In genomic region chr16:72211085-72211484, GRCh38 we compare ENCODE assay signal across 31 cellular contexts.
"Had no signal": no experiment of that assay in that cellular context is flagged by ENCODE, and none has a peak within 500 bp of the region (broad histone marks: within the 10 kb centered on the region; RNA-seq: fewer than 3 reads in every experiment).

No MANE protein-coding gene starts in this region.

- H3K36me3 Mint-ChIP-seq: activated naive CD8-positive, alpha-beta T cell had no signal

- H3K27ac ChIP-seq: epithelial cell of prostate, esophagus squamous epithelium, gastroesophageal sphincter, heart right ventricle, hepatocyte had no signal

- H3K4me1 ChIP-seq: esophagus squamous epithelium, gastroesophageal sphincter had no signal

- H3K9me3 Mint-ChIP-seq: activated CD4-positive, alpha-beta memory T cell treated with anti-CD3 and anti-CD28 coated beads, Interleukin-2, amount 10 ng/mL, durations not matched to agents 7 days and 5 days; activated T-cell treated with anti-CD3 and anti-CD28 coated beads, Interleukin-2, amount 50 U/mL, for 24 hours had no signal

- H3K36me3 ChIP-seq: esophagus squamous epithelium, gastroesophageal sphincter, heart right ventricle had no signal

- H3K4me1 Mint-ChIP-seq: activated CD4-positive, alpha-beta memory T cell treated with anti-CD3 and anti-CD28 coated beads, Interleukin-2, amount 10 ng/mL, durations not matched to agents 7 days and 5 days; activated CD4-positive, alpha-beta T cell treated with anti-CD3 and anti-CD28 coated beads, Interleukin-2, amount 10 ng/mL, durations not matched to agents 7 days and 5 days; activated T-helper 17 cell treated with anti-CD3 and anti-CD28 coated beads, Interleukin-2, amount 50 U/mL, for 72 hours had no signal

- H3K4me3 ChIP-seq: esophagus squamous epithelium, gastroesophageal sphincter, heart right ventricle, hepatocyte had no signal

- H3K27me3 Mint-ChIP-seq: activated naive CD8-positive, alpha-beta T cell had no signal

- H3K9me3 ChIP-seq: esophagus squamous epithelium had no signal

- H3K4me2 ChIP-seq: hepatocyte had no signal

- H3K27ac Mint-ChIP-seq: activated CD4-positive, alpha-beta memory T cell treated with anti-CD3 and anti-CD28 coated beads, Interleukin-2, amount 10 ng/mL, durations not matched to agents 7 days and 5 days; activated CD4-positive, alpha-beta T cell treated with anti-CD3 and anti-CD28 coated beads, Interleukin-2, amount 10 ng/mL, durations not matched to agents 7 days and 5 days; activated naive CD8-positive, alpha-beta T cell; activated T-cell treated with anti-CD3 and anti-CD28 coated beads, Interleukin-2, amount 50 U/mL, for 24 hours; activated T-helper 17 cell treated with anti-CD3 and anti-CD28 coated beads, Interleukin-2, amount 50 U/mL, for 72 hours had no signal

- FAIRE-seq: astrocyte, colon, endometrium, endothelial cell of umbilical vein had no signal

- DNase-seq: activated CD4-positive, alpha-beta memory T cell treated with anti-CD3 and anti-CD28 coated beads, Interleukin-2, amount 10 ng/mL, durations not matched to agents 7 days and 5 days; activated CD4-positive, alpha-beta T cell treated with anti-CD3 and anti-CD28 coated beads for 1 hour; activated CD4-positive, alpha-beta T cell treated with anti-CD3 and anti-CD28 coated beads for 4 hours; activated CD4-positive, alpha-beta T cell treated with anti-CD3 and anti-CD28 coated beads, Interleukin-2, amount 10 ng/mL, durations not matched to agents 7 days and 5 days; activated CD4-positive, alpha-beta T cell treated with anti-CD3 and anti-CD28 coated beads, Interleukin-2, amount 50 U/mL, for 4 hours; activated CD4-positive, CD25-positive, alpha-beta regulatory T cell; activated CD8-positive, alpha-beta memory T cell treated with anti-CD3 and anti-CD28 coated beads, Interleukin-2, amount 50 U/mL, for 48 hours; activated effector memory CD4-positive, alpha-beta T cell treated with Interleukin-2 at 50 U/mL for 16 hours; activated gamma-delta T cell treated with Interleukin-2 at 50 U/mL for 16 hours; activated naive CD4-positive, alpha-beta T cell treated with anti-CD3 and anti-CD28 coated beads, Interleukin-2, amount 50 U/mL, for 16 hours; activated naive CD4-positive, alpha-beta T cell treated with Interleukin-2 at 50 U/mL for 16 hours; activated T-cell treated with anti-CD3 and anti-CD28 coated beads for 4 hours; activated T-cell treated with anti-CD3 and anti-CD28 coated beads, Interleukin-2, amount 50 U/mL, for 24 hours; amniotic stem cell; anterior cingulate cortex; caudate nucleus; cortex of kidney; effector CD8-positive, alpha-beta T cell; esophagus squamous epithelium; foreskin melanocyte; heart right ventricle; T-helper 2 cell had no signal

- H3K27me3 ChIP-seq: esophagus squamous epithelium, gastroesophageal sphincter, heart right ventricle, hepatocyte had no signal

- H3K4me3 Mint-ChIP-seq: activated CD4-positive, alpha-beta memory T cell treated with anti-CD3 and anti-CD28 coated beads, Interleukin-2, amount 10 ng/mL, durations not matched to agents 7 days and 5 days; activated CD4-positive, alpha-beta T cell treated with anti-CD3 and anti-CD28 coated beads, Interleukin-2, amount 10 ng/mL, durations not matched to agents 7 days and 5 days; activated naive CD8-positive, alpha-beta T cell; activated T-cell treated with anti-CD3 and anti-CD28 coated beads, Interleukin-2, amount 50 U/mL, for 24 hours; activated T-helper 17 cell treated with anti-CD3 and anti-CD28 coated beads, Interleukin-2, amount 50 U/mL, for 72 hours had no signal

- ATAC-seq: gastroesophageal sphincter, heart right ventricle had no signal
